ENCODE assay signal across 28 cellular contexts in genomic region chr13:33784738-33785137, GRCh38.
"Had no signal": no experiment of that assay in that cellular context is flagged by ENCODE, and none has a peak within 500 bp of the region (broad histone marks: within the 10 kb centered on the region; RNA-seq: fewer than 3 reads in every experiment).

No MANE protein-coding gene starts in this region.

- H3K9me3 Mint-ChIP-seq: stimulated activated effector memory CD8-positive, alpha-beta T cell treated with anti-CD3 and anti-CD28 coated beads, Interleukin-12 subunit alpha, Interleukin-12 subunit beta, amount 100 ng/mL, for 72 hours had no signal

- H3K36me3 Mint-ChIP-seq: neural progenitor cell; stimulated activated effector memory CD8-positive, alpha-beta T cell treated with anti-CD3 and anti-CD28 coated beads, Interleukin-12 subunit alpha, Interleukin-12 subunit beta, amount 100 ng/mL, for 72 hours had no signal

- H2AFZ ChIP-seq: neural progenitor cell, parathyroid adenoma had no signal

- FAIRE-seq: urothelium cell line had no signal

- ATAC-seq: psoas muscle; right cardiac atrium; right lobe of liver; stimulated activated effector memory CD8-positive, alpha-beta T cell treated with anti-CD3 and anti-CD28 coated beads, Interleukin-12 subunit alpha, Interleukin-12 subunit beta, amount 100 ng/mL, for 72 hours; stimulated activated naive B cell treated with anti-CD40 and anti-IgM and Interleukin-4, amounts not matched to agents 10 μg/mL and 1 μg/mL and 100 μg/mL, for 72 hours had no signal

- H3K4me2 ChIP-seq: neural progenitor cell had no signal

- H3K27me3 ChIP-seq: neural progenitor cell, ovary, right lobe of liver, sigmoid colon, stomach, thyroid gland, tibial nerve, upper lobe of left lung, vagina had no signal

- H3K9me3 ChIP-seq: ovary, right lobe of liver, stomach, thoracic aorta, thyroid gland, tibial nerve, vagina had no signal

- H3K27me3 Mint-ChIP-seq: progenitor cell of endocrine pancreas; stimulated activated naive CD8-positive, alpha-beta T cell treated with anti-CD3 and anti-CD28 coated beads, Interleukin-15, Interleukin-2, amounts not matched to agents 100 ng/mL and 50 ng/mL, for 24 hours had no signal

- H3K4me3 Mint-ChIP-seq: nephron; neural progenitor cell; stimulated activated effector memory CD8-positive, alpha-beta T cell treated with anti-CD3 and anti-CD28 coated beads, Interleukin-12 subunit alpha, Interleukin-12 subunit beta, amount 100 ng/mL, for 72 hours; stimulated activated naive B cell treated with anti-CD40 and anti-IgM and Interleukin-4, amounts not matched to agents 10 μg/mL and 1 μg/mL and 100 μg/mL, for 72 hours; stimulated activated naive CD8-positive, alpha-beta T cell treated with anti-CD3 and anti-CD28 coated beads, Interleukin-15, Interleukin-2, amounts not matched to agents 100 ng/mL and 50 ng/mL, for 24 hours had no signal

- H3K79me2 ChIP-seq: parathyroid adenoma had no signal

- DNase-seq: occipital lobe; ovary; posterior cingulate gyrus; psoas muscle; right cardiac atrium; right lobe of liver; sigmoid colon; small intestine; stimulated activated CD4-positive, alpha-beta T cell treated with anti-CD3 and anti-CD28 coated beads, Interleukin-15, amount 100 ng/mL, for 24 hours; stimulated activated CD4-positive, alpha-beta T cell treated with anti-CD3 and anti-CD28 coated beads, Interleukin-2, amount 100 ng/mL, for 24 hours; stimulated activated CD4-positive, alpha-beta T cell treated with anti-CD3 and anti-CD28 coated beads, Interleukin-2, amount 100 ng/mL, for 48 hours; stimulated activated CD4-positive, alpha-beta T cell treated with anti-CD3 and anti-CD28 coated beads, Interleukin-4, amount 100 ng/mL, for 24 hours; stimulated activated naive B cell treated with anti-CD40 and anti-IgM and Interleukin-4, amounts not matched to agents 10 μg/mL and 1 μg/mL and 100 μg/mL, for 72 hours; stimulated activated naive CD4-positive, alpha-beta T cell treated with Interleukin-2 at 50 U/mL for 16 hours; stomach; thyroid gland; trophoblast cell; upper lobe of left lung had no signal

- H3K4me1 Mint-ChIP-seq: nephron; stimulated activated effector memory CD8-positive, alpha-beta T cell treated with anti-CD3 and anti-CD28 coated beads, Interleukin-12 subunit alpha, Interleukin-12 subunit beta, amount 100 ng/mL, for 72 hours had no signal

- H3K36me3 ChIP-seq: neural progenitor cell, ovary, right lobe of liver, sigmoid colon, stomach, thoracic aorta, thyroid gland, tibial nerve, upper lobe of left lung, vagina had no signal

- H3K4me1 ChIP-seq: neural progenitor cell, parathyroid adenoma, psoas muscle, right lobe of liver, sigmoid colon, thyroid gland, tibial nerve, vagina had no signal

- H3K27ac Mint-ChIP-seq: nephron; neural progenitor cell; progenitor cell of endocrine pancreas; stimulated activated effector memory CD8-positive, alpha-beta T cell treated with anti-CD3 and anti-CD28 coated beads, Interleukin-12 subunit alpha, Interleukin-12 subunit beta, amount 100 ng/mL, for 72 hours; stimulated activated naive B cell treated with anti-CD40 and anti-IgM and Interleukin-4, amounts not matched to agents 10 μg/mL and 1 μg/mL and 100 μg/mL, for 72 hours; stimulated activated naive CD8-positive, alpha-beta T cell treated with anti-CD3 and anti-CD28 coated beads, Interleukin-15, Interleukin-2, amounts not matched to agents 100 ng/mL and 50 ng/mL, for 24 hours had no signal

- H3K27ac ChIP-seq: neural progenitor cell, ovary, parathyroid adenoma, psoas muscle, right lobe of liver, sigmoid colon, stomach, thoracic aorta, thyroid gland, tibial nerve, upper lobe of left lung, vagina had no signal

- H3K9ac ChIP-seq: neural progenitor cell, parathyroid adenoma had no signal

- H3K4me3 ChIP-seq: neural progenitor cell, ovary, psoas muscle, right lobe of liver, sigmoid colon, stomach, thoracic aorta, thyroid gland, tibial nerve, upper lobe of left lung, vagina had no signal
